Comparison of ENCODE assay signal across 25 cellular contexts in genomic region chr7:155857141-155857540, GRCh38. TPM values are rescaled to one million over a fixed set of nuclear protein-coding genes. Genes with fewer than 3 reads are reported as not detected.
"Had no signal": no experiment of that assay in that cellular context is flagged by ENCODE, and none has a peak within 500 bp of the region (broad histone marks: within the 10 kb centered on the region; RNA-seq: fewer than 3 reads in every experiment).

No MANE protein-coding gene starts in this region.

- H3K4me1 ChIP-seq: SJSA1 had no signal

- DNase-seq: activated CD4-positive, alpha-beta T cell treated with anti-CD3 and anti-CD28 coated beads for 48 hours; activated CD4-positive, alpha-beta T cell treated with anti-CD3 and anti-CD28 coated beads, Interleukin-2, amount 50 U/mL, for 4 hours; activated CD4-positive, CD25-positive, alpha-beta regulatory T cell treated with anti-CD3 and anti-CD28 coated beads, Interleukin-2, amount 50 U/mL, for 72 hours; activated CD8-positive, alpha-beta T cell treated with anti-CD3 and anti-CD28 coated beads, Interleukin-2, amount 10 ng/mL, durations not matched to agents 7 days and 5 days; activated naive CD4-positive, alpha-beta T cell treated with Interleukin-2 at 50 U/mL for 16 hours; activated T-cell treated with anti-CD3 and anti-CD28 coated beads, Interleukin-2, amount 50 U/mL, for 72 hours; anterior cingulate cortex; KG1; NCI-H1048; NCI-H146; NCI-H187 treated with DMSO at 0.1 percent for 48 hours; NCI-H2081 treated with DMSO at 0.1 percent for 48 hours; NCI-H446; NCI-H524; PC-3; SHP77 had no signal

- H3K4me3 Mint-ChIP-seq: activated CD8-positive, alpha-beta T cell treated with anti-CD3 and anti-CD28 coated beads, Interleukin-2, amount 10 ng/mL, durations not matched to agents 7 days and 5 days; activated naive CD8-positive, alpha-beta T cell; activated T-cell treated with anti-CD3 and anti-CD28 coated beads, Interleukin-2, amount 50 U/mL, for 72 hours; IgD-negative memory B cell; T-helper 1 cell treated with Interleukin-12 subunit alpha and Interleukin-12 subunit beta and Interleukin-4 antibody, amounts not matched to agents 30 μg/mL and 1 μg/mL, for 36 hours; WTC11 had no signal

- H3K36me3 ChIP-seq: adrenal gland, SJSA1 had no signal

- H3K27ac ChIP-seq: adrenal gland, SJSA1 had no signal

- H3K4me3 ChIP-seq: adrenal gland, SJSA1 had no signal

- H3K27me3 ChIP-seq: adrenal gland had no signal

- ATAC-seq: activated CD8-positive, alpha-beta T cell treated with anti-CD3 and anti-CD28 coated beads, Interleukin-2, amount 10 ng/mL, durations not matched to agents 7 days and 5 days; activated T-cell treated with anti-CD3 and anti-CD28 coated beads, Interleukin-2, amount 50 U/mL, for 72 hours; PC-3; SK-N-SH treated with all-trans-retinoic acid at 6 μM for 48 hours; WTC11 had no signal

- H3K9me3 ChIP-seq: adrenal gland, SJSA1 had no signal

- H3K9me3 Mint-ChIP-seq: T-helper 1 cell treated with Interleukin-12 subunit alpha and Interleukin-12 subunit beta and Interleukin-4 antibody, amounts not matched to agents 30 μg/mL and 1 μg/mL, for 36 hours had no signal

- H3K27ac Mint-ChIP-seq: activated CD8-positive, alpha-beta T cell treated with anti-CD3 and anti-CD28 coated beads, Interleukin-2, amount 10 ng/mL, durations not matched to agents 7 days and 5 days; activated naive CD8-positive, alpha-beta T cell; activated T-cell treated with anti-CD3 and anti-CD28 coated beads, Interleukin-2, amount 50 U/mL, for 72 hours; IgD-negative memory B cell; T-helper 1 cell treated with Interleukin-12 subunit alpha and Interleukin-12 subunit beta and Interleukin-4 antibody, amounts not matched to agents 30 μg/mL and 1 μg/mL, for 36 hours; WTC11 had no signal

- H3K4me1 Mint-ChIP-seq: IgD-negative memory B cell, WTC11 had no signal

- H3K36me3 Mint-ChIP-seq: activated naive CD8-positive, alpha-beta T cell; IgD-negative memory B cell; WTC11 had no signal

RNA-seq across cellular contexts. Expression of gene SHH, which starts 44.9 kb away (rescaled TPM):
- total RNA-seq: LHCN-M2, M059J, SJSA1 had no signal
- polyA plus RNA-seq: IgD-negative memory B cell had no signal
